Comparison of ENCODE assay signal across 1 cellular context in the genomic region with DNA sequence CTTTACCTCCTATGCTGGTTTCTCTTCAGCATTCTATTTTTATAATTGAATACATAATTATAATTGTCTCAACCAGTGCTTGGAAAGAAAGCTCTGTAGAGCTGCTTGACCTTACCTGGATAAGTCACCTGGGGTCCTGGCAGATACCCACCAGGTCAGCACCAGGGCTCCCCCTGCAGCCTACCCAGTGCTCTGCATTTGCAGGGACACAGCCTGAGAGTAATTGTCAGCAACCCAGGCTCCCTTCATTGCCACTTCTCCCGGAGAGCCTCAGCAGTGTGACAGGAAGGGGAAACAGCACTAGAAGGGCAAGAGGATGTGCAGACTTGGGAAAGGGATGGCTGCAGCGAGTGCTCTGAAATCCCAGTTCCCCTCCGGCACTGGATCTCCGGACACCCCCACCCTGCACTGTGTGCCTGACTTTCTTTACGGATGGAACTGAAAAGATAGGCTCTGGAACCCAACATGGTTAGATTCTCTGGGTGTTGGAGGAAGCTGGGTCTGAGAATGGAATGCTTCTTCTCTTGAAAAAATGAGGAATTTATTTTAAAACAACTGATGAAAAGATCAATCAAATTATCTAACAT.
TF ChIP-seq lines count a peak whose summit lies in the region.

No MANE protein-coding gene starts in this region.

TF ChIP-seq in IMR-90, 13 proteins besides CTCF, POLR2A, EP300 and RAD21 (continued from another document):
- TF ChIP-seq, protein P1, sequence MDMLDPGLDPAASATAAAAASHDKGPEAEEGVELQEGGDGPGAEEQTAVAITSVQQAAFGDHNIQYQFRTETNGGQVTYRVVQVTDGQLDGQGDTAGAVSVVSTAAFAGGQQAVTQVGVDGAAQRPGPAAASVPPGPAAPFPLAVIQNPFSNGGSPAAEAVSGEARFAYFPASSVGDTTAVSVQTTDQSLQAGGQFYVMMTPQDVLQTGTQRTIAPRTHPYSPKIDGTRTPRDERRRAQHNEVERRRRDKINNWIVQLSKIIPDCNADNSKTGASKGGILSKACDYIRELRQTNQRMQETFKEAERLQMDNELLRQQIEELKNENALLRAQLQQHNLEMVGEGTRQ (IDR thresholded peaks at IDR 0.05; ENCODE audit: low read depth, low read length) = no peak
- TF ChIP-seq MAZ (IDR thresholded peaks at IDR 0.05; ENCODE audit: borderline replicate concordance, low read depth, low read length) = no peak
- no peak for TF ChIP-seq CEBPB (IDR thresholded peaks at IDR 0.05; ENCODE audit: low read depth, low read length)
- TF ChIP-seq SMC3 (IDR thresholded peaks at IDR 0.05; ENCODE audit: low read depth, low read length) = no peak
- TF ChIP-seq MAFK (IDR thresholded peaks at IDR 0.05; ENCODE audit: low read depth, low read length) = no peak
- TF ChIP-seq FOS (IDR thresholded peaks at IDR 0.05; ENCODE audit: low read depth, low read length) = no peak
- TF ChIP-seq NFE2L2 (IDR thresholded peaks at IDR 0.05; ENCODE audit: low read depth, low read length) = no peak
- no peak for TF ChIP-seq BHLHE40 (IDR thresholded peaks at IDR 0.05; ENCODE audit: low read depth, low read length)
- no peak for TF ChIP-seq MXI1 (IDR thresholded peaks at IDR 0.05; ENCODE audit: borderline replicate concordance, low read depth, low read length)
- TF ChIP-seq, protein P2, sequence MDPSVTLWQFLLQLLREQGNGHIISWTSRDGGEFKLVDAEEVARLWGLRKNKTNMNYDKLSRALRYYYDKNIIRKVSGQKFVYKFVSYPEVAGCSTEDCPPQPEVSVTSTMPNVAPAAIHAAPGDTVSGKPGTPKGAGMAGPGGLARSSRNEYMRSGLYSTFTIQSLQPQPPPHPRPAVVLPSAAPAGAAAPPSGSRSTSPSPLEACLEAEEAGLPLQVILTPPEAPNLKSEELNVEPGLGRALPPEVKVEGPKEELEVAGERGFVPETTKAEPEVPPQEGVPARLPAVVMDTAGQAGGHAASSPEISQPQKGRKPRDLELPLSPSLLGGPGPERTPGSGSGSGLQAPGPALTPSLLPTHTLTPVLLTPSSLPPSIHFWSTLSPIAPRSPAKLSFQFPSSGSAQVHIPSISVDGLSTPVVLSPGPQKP (IDR thresholded peaks at IDR 0.05; ENCODE audit: borderline replicate concordance, low read depth, low read length) = no peak
- TF ChIP-seq CHD1 (IDR thresholded peaks at IDR 0.05; ENCODE audit: low read depth, low read length) = no peak
- TF ChIP-seq RFX5 (IDR thresholded peaks at IDR 0.05; ENCODE audit: low read depth, low read length) = no peak
